ENCODE assay signal across 11 cellular contexts in the genomic region with DNA sequence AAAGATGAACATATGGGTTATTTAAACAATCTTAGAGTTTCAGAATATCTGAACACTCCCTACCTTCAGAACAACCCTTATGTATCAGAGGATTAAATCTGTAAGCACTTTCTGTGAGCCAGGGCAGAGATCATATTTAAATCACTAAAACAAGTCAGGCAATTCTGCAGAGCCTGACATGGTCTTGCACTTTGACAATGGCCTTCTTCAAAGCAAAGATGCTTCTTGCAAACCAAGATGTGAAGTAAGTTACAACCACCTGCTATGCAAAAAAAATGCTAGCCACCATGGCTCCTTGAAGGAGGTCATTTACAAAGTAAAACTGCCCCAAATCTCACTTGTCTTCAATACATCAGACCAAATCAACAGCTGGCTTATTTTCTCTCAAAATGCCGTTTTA. TPM values are rescaled to one million over a fixed set of nuclear protein-coding genes. Genes with fewer than 3 reads are reported as not detected.
DNase-seq lines count a peak whose midpoint lies in the region; ATAC-seq and TF ChIP-seq lines count a peak whose summit lies in the region.
"Had no signal": no experiment of that assay in that cellular context is flagged by ENCODE, and none has a peak within 500 bp of the region (broad histone marks: within the 10 kb centered on the region; RNA-seq: fewer than 3 reads in every experiment).

No MANE protein-coding gene starts in this region.

- H3K79me2 ChIP-seq in hepatocyte, result peaks cover 81% of the 10 kb centered on the region

- H2AFZ ChIP-seq in hepatocyte, result no peak overlapping the region

- peaks cover 73% of the 10 kb centered on the region for H4K20me1 ChIP-seq in hepatocyte (ENCODE audit: insufficient read depth, poor library complexity, severe bottlenecking)

- H3K4me3 ChIP-seq in hepatocyte, result no peak overlapping the region
- H3K4me3 ChIP-seq: SJSA1 had no signal

- H3K27ac ChIP-seq in hepatocyte (no peak overlapping the region), foreskin keratinocyte (no peak overlapping the region)
- H3K27ac ChIP-seq: SJSA1 had no signal

- H3K27ac Mint-ChIP-seq in activated T-cell treated with anti-CD3 and anti-CD28 coated beads, Interleukin-2, amount 50 U/mL, for 72 hours, result peak overlapping the region; percentile 91
- peak overlapping the region; percentile 87 for H3K27ac Mint-ChIP-seq in T-helper 2 cell treated with Interferon-gamma antibody and Interleukin-4, amounts not matched to agents 5 μg/mL and 100 μg/mL, for 36 hours
- H3K27ac Mint-ChIP-seq in stimulated activated naive B cell treated with anti-CD40 and anti-IgM and Interleukin-4, amounts not matched to agents 10 μg/mL and 1 μg/mL and 100 μg/mL, for 72 hours, result peak overlapping the region; percentile 56

- TF ChIP-seq CTCF in hepatocyte (IDR thresholded peaks at IDR 0.05; ENCODE audit: poor library complexity), result no peak
- TF ChIP-seq CTCF in foreskin keratinocyte (conservative IDR thresholded peaks at IDR 0.05), result no peak

- H3K36me3 Mint-ChIP-seq in activated T-cell treated with anti-CD3 and anti-CD28 coated beads, Interleukin-2, amount 50 U/mL, for 72 hours (ENCODE audit: insufficient read depth in 2 of 2), result peaks cover 13 to 30% of the 10 kb centered on the region in 2 donors
- H3K36me3 Mint-ChIP-seq in T-helper 2 cell treated with Interferon-gamma antibody and Interleukin-4, amounts not matched to agents 5 μg/mL and 100 μg/mL, for 36 hours (ENCODE audit: low read depth), result peaks cover 40% of the 10 kb centered on the region
- H3K36me3 Mint-ChIP-seq in stimulated activated naive B cell treated with anti-CD40 and anti-IgM and Interleukin-4, amounts not matched to agents 10 μg/mL and 1 μg/mL and 100 μg/mL, for 72 hours, result peaks cover 21 to 29% of the 10 kb centered on the region in 2 donors

- no peak for DNase-seq in activated T-cell treated with anti-CD3 and anti-CD28 coated beads, Interleukin-2, amount 50 U/mL, for 72 hours
- no peak for DNase-seq in activated T-cell treated with anti-CD3 and anti-CD28 coated beads, Interleukin-2, amount 50 U/mL, for 1 hour
- no peak for DNase-seq in T-helper 2 cell treated with Interferon-gamma antibody and Interleukin-4, amounts not matched to agents 5 μg/mL and 100 μg/mL, for 36 hours (ENCODE audit: low spot score)
- DNase-seq in hepatocyte (ENCODE audit: low spot score) (no peak), foreskin keratinocyte (no peak)
- no peak for DNase-seq in stimulated activated naive B cell treated with anti-CD40 and anti-IgM and Interleukin-4, amounts not matched to agents 10 μg/mL and 1 μg/mL and 100 μg/mL, for 72 hours
- DNase-seq: NCI-H1092; stimulated activated naive CD4-positive, alpha-beta T cell treated with Interleukin-2 at 50 U/mL for 16 hours had no signal

- H3K27me3 ChIP-seq in hepatocyte, result no peaks in the 10 kb centered on the region
- H3K27me3 ChIP-seq in foreskin keratinocyte, result no peaks in the 10 kb centered on the region
- H3K27me3 ChIP-seq: SJSA1 had no signal

- H3K4me1 ChIP-seq in hepatocyte (ENCODE audit: insufficient read depth) (peaks cover 19% of the 10 kb centered on the region), foreskin keratinocyte (peaks cover 25% of the 10 kb centered on the region)

- no peaks in the 10 kb centered on the region for H3K27me3 Mint-ChIP-seq in activated T-cell treated with anti-CD3 and anti-CD28 coated beads, Interleukin-2, amount 50 U/mL, for 72 hours (ENCODE audit: low read depth)
- H3K27me3 Mint-ChIP-seq in T-helper 2 cell treated with Interferon-gamma antibody and Interleukin-4, amounts not matched to agents 5 μg/mL and 100 μg/mL, for 36 hours (ENCODE audit: low read depth), result no peaks in the 10 kb centered on the region
- no peaks in the 10 kb centered on the region for H3K27me3 Mint-ChIP-seq in stimulated activated naive B cell treated with anti-CD40 and anti-IgM and Interleukin-4, amounts not matched to agents 10 μg/mL and 1 μg/mL and 100 μg/mL, for 72 hours

- H3K9me3 ChIP-seq in hepatocyte (ENCODE audit: low read depth), result no peaks in the 10 kb centered on the region
- H3K9me3 ChIP-seq: SJSA1 had no signal

- H3K4me2 ChIP-seq in hepatocyte, result peak overlapping the region; percentile 92

- peak overlapping the region; percentile 99 to 100 for H3K4me3 Mint-ChIP-seq in activated T-cell treated with anti-CD3 and anti-CD28 coated beads, Interleukin-2, amount 50 U/mL, for 72 hours
- H3K4me3 Mint-ChIP-seq in T-helper 2 cell treated with Interferon-gamma antibody and Interleukin-4, amounts not matched to agents 5 μg/mL and 100 μg/mL, for 36 hours, result peak overlapping the region; percentile 88
- H3K4me3 Mint-ChIP-seq in stimulated activated naive B cell treated with anti-CD40 and anti-IgM and Interleukin-4, amounts not matched to agents 10 μg/mL and 1 μg/mL and 100 μg/mL, for 72 hours, result peak overlapping the region; percentile 72 to 74

- no peaks in the 10 kb centered on the region for H3K9me3 Mint-ChIP-seq in activated T-cell treated with anti-CD3 and anti-CD28 coated beads, Interleukin-2, amount 50 U/mL, for 72 hours
- no peaks in the 10 kb centered on the region for H3K9me3 Mint-ChIP-seq in T-helper 2 cell treated with Interferon-gamma antibody and Interleukin-4, amounts not matched to agents 5 μg/mL and 100 μg/mL, for 36 hours
- no peaks in the 10 kb centered on the region for H3K9me3 Mint-ChIP-seq in stimulated activated naive B cell treated with anti-CD40 and anti-IgM and Interleukin-4, amounts not matched to agents 10 μg/mL and 1 μg/mL and 100 μg/mL, for 72 hours

- peaks cover 77% of the 10 kb centered on the region for H3K4me1 Mint-ChIP-seq in activated T-cell treated with anti-CD3 and anti-CD28 coated beads, Interleukin-2, amount 50 U/mL, for 72 hours (ENCODE audit: low read depth)
- H3K4me1 Mint-ChIP-seq in T-helper 2 cell treated with Interferon-gamma antibody and Interleukin-4, amounts not matched to agents 5 μg/mL and 100 μg/mL, for 36 hours (ENCODE audit: low read depth), result peaks cover 45% of the 10 kb centered on the region
- H3K4me1 Mint-ChIP-seq in stimulated activated naive B cell treated with anti-CD40 and anti-IgM and Interleukin-4, amounts not matched to agents 10 μg/mL and 1 μg/mL and 100 μg/mL, for 72 hours, result peaks cover 32 to 69% of the 10 kb centered on the region in 2 donors

- no peaks in the 10 kb centered on the region for H3K9me2 ChIP-seq in hepatocyte (replicated peaks; ENCODE audit: insufficient read depth)

- no peaks in the 10 kb centered on the region for H3K36me3 ChIP-seq in hepatocyte (replicated peaks; ENCODE audit: insufficient read depth, low read depth)

- 43% methylated on average over 1 of the region's 1 CpG for WGBS in hepatocyte (ENCODE audit: low lambda C conversion rate, missing lambda C conversion rate)

- ATAC-seq in activated T-cell treated with anti-CD3 and anti-CD28 coated beads, Interleukin-2, amount 50 U/mL, for 72 hours (replicated peaks in 1 of 2), result no peak
- ATAC-seq in stimulated activated naive B cell treated with anti-CD40 and anti-IgM and Interleukin-4, amounts not matched to agents 10 μg/mL and 1 μg/mL and 100 μg/mL, for 72 hours (replicated peaks), result no peak
- no peak for ATAC-seq in HG03108 (IDR thresholded peaks at IDR 0.05; ENCODE audit: unreplicated experiment)
- no peak for ATAC-seq in foreskin keratinocyte
- ATAC-seq in HG02973 (IDR thresholded peaks at IDR 0.05; ENCODE audit: unreplicated experiment), result no peak

RNA-seq across cellular contexts. Expression of gene PPP1CC, which starts 3.2 kb away (rescaled TPM):
- total RNA-seq in activated T-cell treated with anti-CD3 and anti-CD28 coated beads, Interleukin-2, amount 50 U/mL, for 72 hours, result 100 to 1,000 TPM; 302 to 332 TPM
- total RNA-seq in hepatocyte, result 134 and 150 TPM in 2 replicates
- polyA plus RNA-seq in hepatocyte, result 43.5 and 47.9 TPM in 2 replicates
- 118 and 143 TPM in 2 replicates for total RNA-seq in foreskin keratinocyte
- polyA plus RNA-seq in foreskin keratinocyte, result 76.2 and 107 TPM in 2 replicates

RNA-seq across cellular contexts. Expression of gene HVCN1, which starts 50.6 kb away (rescaled TPM):
- total RNA-seq in activated T-cell treated with anti-CD3 and anti-CD28 coated beads, Interleukin-2, amount 50 U/mL, for 72 hours, result 10 to 100 TPM; 10.5 to 12.8 TPM
- 1.8 and 5.8 TPM in 2 replicates for total RNA-seq in hepatocyte
- polyA plus RNA-seq in hepatocyte, result 5.6 and 8.9 TPM in 2 replicates
- total RNA-seq in foreskin keratinocyte, result 2.3 and 2.6 TPM in 2 replicates
- polyA plus RNA-seq in foreskin keratinocyte, result 1.8 and 2.4 TPM in 2 replicates
- total RNA-seq: SJSA1 had no signal
